In genomic region chr9:119802621-119803020, GRCh38 we compare ENCODE assay signal across 12 cellular contexts.
DNase-seq lines count a peak whose midpoint lies in the region; ATAC-seq and TF ChIP-seq lines count a peak whose summit lies in the region.
"Had no signal": no experiment of that assay in that cellular context is flagged by ENCODE, and none has a peak within 500 bp of the region (broad histone marks: within the 10 kb centered on the region; RNA-seq: fewer than 3 reads in every experiment).

No MANE protein-coding gene starts in this region.

- CTCF ChIA-PET in activated naive CD4-positive, alpha-beta T cell treated with anti-CD3 and anti-CD28 coated beads, Interleukin-2, amount 10 ng/mL, durations not matched to agents 7 days and 5 days (lab: Charles Lee): no interaction called here

- H3K4me1 ChIP-seq in OCI-LY1 (ENCODE audit: insufficient read depth, low read length, severe bottlenecking): peaks cover 22% of the 10 kb centered on the region

- H3F3A ChIP-seq in OCI-LY1 (ENCODE audit: insufficient read depth, low read length): no peaks in the 10 kb centered on the region

- no peaks in the 10 kb centered on the region for H3K4me1 Mint-ChIP-seq in activated naive CD4-positive, alpha-beta T cell treated with anti-CD3 and anti-CD28 coated beads, Interleukin-2, amount 10 ng/mL, durations not matched to agents 7 days and 5 days
- H3K4me1 Mint-ChIP-seq: activated T-helper 17 cell treated with anti-CD3 and anti-CD28 coated beads, Interleukin-2, amount 50 U/mL, for 72 hours had no signal

- H3K27me3 Mint-ChIP-seq in activated naive CD4-positive, alpha-beta T cell treated with anti-CD3 and anti-CD28 coated beads, Interleukin-2, amount 10 ng/mL, durations not matched to agents 7 days and 5 days: no peaks in the 10 kb centered on the region
- H3K27me3 Mint-ChIP-seq: activated T-helper 17 cell treated with anti-CD3 and anti-CD28 coated beads, Interleukin-2, amount 50 U/mL, for 72 hours had no signal

- H3K36me3 ChIP-seq in OCI-LY1 (ENCODE audit: insufficient read depth, low read length): no peaks in the 10 kb centered on the region

- H2AFZ ChIP-seq in OCI-LY1 (ENCODE audit: low read length): no peak overlapping the region

- no peaks in the 10 kb centered on the region for H3K36me3 Mint-ChIP-seq in activated naive CD4-positive, alpha-beta T cell treated with anti-CD3 and anti-CD28 coated beads, Interleukin-2, amount 10 ng/mL, durations not matched to agents 7 days and 5 days

- DNase-seq in COLO668 (lab: John Stamatoyannopoulos, UW; ENCODE audit: unreplicated experiment) (peak; percentile 50), globus pallidus (ENCODE audit: low spot score) (peak; percentile 84), posterior vena cava (ENCODE audit: low spot score) (peak; percentile 88)
- DNase-seq in activated naive CD4-positive, alpha-beta T cell treated with anti-CD3 and anti-CD28 coated beads, Interleukin-2, amount 10 ng/mL, durations not matched to agents 7 days and 5 days: no peak
- DNase-seq: DND-41, NCI-H146, T-helper 2 cell had no signal

- no peaks in the 10 kb centered on the region for H3K27me3 ChIP-seq in OCI-LY1 (ENCODE audit: insufficient read depth, low read length)

- intact Hi-C loops in posterior vena cava (cut with DNase I): no loop called here

- H3K4me3 Mint-ChIP-seq in activated naive CD4-positive, alpha-beta T cell treated with anti-CD3 and anti-CD28 coated beads, Interleukin-2, amount 10 ng/mL, durations not matched to agents 7 days and 5 days: no peak overlapping the region
- H3K4me3 Mint-ChIP-seq: activated T-helper 17 cell treated with anti-CD3 and anti-CD28 coated beads, Interleukin-2, amount 50 U/mL, for 72 hours had no signal

- H3K27ac ChIP-seq in OCI-LY1 (ENCODE audit: low read depth, low read length, poor library complexity, severe bottlenecking): peak overlapping the region; percentile 83

- peak overlapping the region; percentile 41; the same call in 1 of the 2 replicates for H3K4me2 ChIP-seq in OCI-LY1 (ENCODE audit: low read length)

- no peak for ATAC-seq in HG03196 (IDR thresholded peaks at IDR 0.05; ENCODE audit: unreplicated experiment)
- ATAC-seq in GM21381 (IDR thresholded peaks at IDR 0.05; ENCODE audit: unreplicated experiment): no peak
- no peak for ATAC-seq in HG03432 (IDR thresholded peaks at IDR 0.05; ENCODE audit: unreplicated experiment)
- ATAC-seq: activated T-helper 17 cell treated with anti-CD3 and anti-CD28 coated beads, Interleukin-2, amount 50 U/mL, for 72 hours had no signal

- H3K9me2 ChIP-seq in OCI-LY1 (ENCODE audit: low read depth, low read length): no peaks in the 10 kb centered on the region

- no peaks in the 10 kb centered on the region for H3K9me3 ChIP-seq in OCI-LY1 (ENCODE audit: low read length)

- H3K9me3 Mint-ChIP-seq in activated naive CD4-positive, alpha-beta T cell treated with anti-CD3 and anti-CD28 coated beads, Interleukin-2, amount 10 ng/mL, durations not matched to agents 7 days and 5 days: no peaks in the 10 kb centered on the region

- peak overlapping the region; percentile 44 for H3K9ac ChIP-seq in OCI-LY1 (ENCODE audit: low read length)

- H4K20me1 ChIP-seq in OCI-LY1 (ENCODE audit: insufficient read depth, low read length): no peaks in the 10 kb centered on the region

- no peak overlapping the region for H3K27ac Mint-ChIP-seq in activated naive CD4-positive, alpha-beta T cell treated with anti-CD3 and anti-CD28 coated beads, Interleukin-2, amount 10 ng/mL, durations not matched to agents 7 days and 5 days
- H3K27ac Mint-ChIP-seq: activated T-helper 17 cell treated with anti-CD3 and anti-CD28 coated beads, Interleukin-2, amount 50 U/mL, for 72 hours had no signal

- TF ChIP-seq CTCF in OCI-LY1 (IDR thresholded peaks at IDR 0.05; ENCODE audit: low read length): no peak

- H3K79me2 ChIP-seq in OCI-LY1 (ENCODE audit: insufficient read depth, low read length): no peaks in the 10 kb centered on the region

- no peak overlapping the region for H3K4me3 ChIP-seq in OCI-LY1 (ENCODE audit: low read depth, low read length, poor library complexity, severe bottlenecking)
